In the genomic region with DNA sequence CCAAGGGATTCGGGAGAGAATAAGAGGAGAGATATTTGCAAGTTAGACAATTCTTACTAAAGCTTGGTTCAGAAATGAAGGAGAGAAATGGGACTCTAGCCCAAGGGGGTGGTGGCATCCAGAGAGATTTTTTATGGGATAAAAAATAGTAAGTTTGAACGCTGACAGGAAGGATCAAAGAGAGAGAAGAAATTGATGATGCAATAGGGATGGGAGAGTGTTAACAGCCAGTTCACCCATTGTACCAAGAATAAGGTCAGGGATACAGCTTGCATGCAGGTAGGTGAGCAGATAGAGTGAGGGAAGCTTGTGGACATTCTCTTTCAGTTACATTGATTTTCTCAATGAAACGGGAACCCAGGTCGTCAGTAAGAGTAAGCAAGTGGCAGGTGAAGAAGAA, we compare ENCODE assay signal across 20 cellular contexts. TPM values are rescaled to one million over a fixed set of nuclear protein-coding genes. Genes with fewer than 3 reads are reported as not detected.
DNase-seq lines count a peak whose midpoint lies in the region; ATAC-seq, FAIRE-seq and TF ChIP-seq lines count a peak whose summit lies in the region.
"Had no signal": no experiment of that assay in that cellular context is flagged by ENCODE, and none has a peak within 500 bp of the region (broad histone marks: within the 10 kb centered on the region; RNA-seq: fewer than 3 reads in every experiment).

No MANE protein-coding gene starts in this region.

- TF ChIP-seq POLR2A in HepG2 (IDR thresholded peaks at IDR 0.05; ENCODE audit: insufficient read depth in 1 of 2, low read depth in 2 of 2, low read length in 2 of 2): no peak
- no peak for TF ChIP-seq POLR2A in right lobe of liver (IDR thresholded peaks at IDR 0.05)
- TF ChIP-seq POLR2A in GM18505 (IDR thresholded peaks at IDR 0.05; ENCODE audit: borderline replicate concordance, extremely low read depth, insufficient read depth, insufficient read length): no peak

- no peaks in the 10 kb centered on the region for H3K9me2 ChIP-seq in Loucy (replicated peaks; ENCODE audit: low read depth, low read length)

- no peak overlapping the region for H3K27ac ChIP-seq in HepG2 (ENCODE audit: extremely low read length, insufficient read depth, low read length)
- peak overlapping the region in 1 of 3 donors; percentile 52 for H3K27ac ChIP-seq in right lobe of liver
- H3K27ac ChIP-seq in effector memory CD4-positive, alpha-beta T cell (ENCODE audit: insufficient read depth, low read length, poor library complexity, severe bottlenecking): peak overlapping the region; percentile 88
- H3K27ac ChIP-seq in right atrium auricular region: no peak overlapping the region
- H3K27ac ChIP-seq: C4-2B, SK-N-MC had no signal

- BruUV-seq in HepG2 (replicated peaks; lab: Mats Ljungman, UMichigan): no TSS peak

- TF ChIP-seq RAD21 in HepG2 (CRISPR knock-in tag; IDR thresholded peaks at IDR 0.05): no peak

- WGBS in HepG2 (ENCODE audit: low lambda C conversion rate): 2% methylated on average over 4 of the region's 4 CpGs
- 34% methylated on average over 4 of the region's 4 CpGs for WGBS in right lobe of liver (ENCODE audit: insufficient coverage, low coverage, low lambda C conversion rate, missing lambda C conversion rate)

- H3K79me2 ChIP-seq in HepG2 (ENCODE audit: insufficient read depth, low read length): no peaks in the 10 kb centered on the region
- H3K79me2 ChIP-seq in Loucy (ENCODE audit: insufficient read depth, low read length): peaks cover 37% of the 10 kb centered on the region

- H3K36me3 ChIP-seq in HepG2 (replicated peaks in 1 of 2; ENCODE audit: control insufficient read depth in 1 of 2, insufficient read depth in 2 of 2, low read length in 2 of 2) (no peaks in the 10 kb centered on the region), right lobe of liver (no peaks in the 10 kb centered on the region), Loucy (ENCODE audit: insufficient read depth, low read length) (no peaks in the 10 kb centered on the region), right atrium auricular region (no peaks in the 10 kb centered on the region)
- no peaks in the 10 kb centered on the region for H3K36me3 ChIP-seq in effector memory CD4-positive, alpha-beta T cell (ENCODE audit: control insufficient read depth, insufficient read depth, low read length)

- FAIRE-seq in HepG2 (lab: Jason Lieb, UNC): no peak
- FAIRE-seq: RCC 7860 had no signal

- intact Hi-C loops in HepG2 (cut with micrococcal nuclease; ENCODE audit: unreplicated experiment) (no loop called here), right lobe of liver (cut with DNase I) (no loop called here)

- POLR2A ChIA-PET in HepG2 (lab: Yijun Ruan, JAX): no interaction called here

- H3K4me3 ChIP-seq in HepG2 (replicated peaks in 1 of 3; ENCODE audit: insufficient read depth in 1 of 3, low read depth in 2 of 3, low read length in 3 of 3) (no peak overlapping the region), right lobe of liver (no peak overlapping the region), Loucy (ENCODE audit: low read length, poor library complexity, severe bottlenecking) (no peak overlapping the region), right atrium auricular region (no peak overlapping the region)
- H3K4me3 ChIP-seq in effector memory CD4-positive, alpha-beta T cell (ENCODE audit: insufficient read depth, low read depth, low read length, poor library complexity, severe bottlenecking): no peak overlapping the region
- H3K4me3 ChIP-seq: GM23338, SK-N-MC had no signal

- H4K20me1 ChIP-seq in HepG2 (ENCODE audit: insufficient read depth, low read length): no peaks in the 10 kb centered on the region
- H4K20me1 ChIP-seq in Loucy (ENCODE audit: insufficient read depth, low read length, poor library complexity, severe bottlenecking): no peaks in the 10 kb centered on the region

- CTCF ChIA-PET in HepG2 (lab: Yijun Ruan, JAX; ENCODE audit: low intra/inter-chr PET ratio, low total read pairs): no interaction called here

- H3K9ac ChIP-seq in HepG2 (ENCODE audit: insufficient read depth, low read depth, low read length) (no peak overlapping the region), Loucy (ENCODE audit: low read depth, low read length, poor library complexity, severe bottlenecking) (peak overlapping the region; percentile 84)

- H3K4me1 ChIP-seq in HepG2 (ENCODE audit: insufficient read depth, low read length) (no peaks in the 10 kb centered on the region), right lobe of liver (no peaks in the 10 kb centered on the region), Loucy (ENCODE audit: insufficient read depth, low read length, poor library complexity, severe bottlenecking) (peaks cover 52% of the 10 kb centered on the region), right atrium auricular region (no peaks in the 10 kb centered on the region)
- peaks cover 25% of the 10 kb centered on the region for H3K4me1 ChIP-seq in effector memory CD4-positive, alpha-beta T cell (ENCODE audit: control insufficient read depth, insufficient read depth, low read length, poor library complexity, severe bottlenecking)

- ATAC-seq in HepG2 (no peak), right lobe of liver (no peak), GM18505 (IDR thresholded peaks at IDR 0.05; ENCODE audit: unreplicated experiment) (no peak)
- ATAC-seq: GM23338, T-cell had no signal

- H3K4me2 ChIP-seq in HepG2 (ENCODE audit: low read depth, low read length) (no peak overlapping the region), Loucy (ENCODE audit: low read depth, low read length, poor library complexity, severe bottlenecking) (peak overlapping the region; percentile 92)
- H3K4me2 ChIP-seq: GM23338 had no signal

- peaks cover under 1% of the 10 kb centered on the region; the same call in 1 of the 2 replicates for H3F3A ChIP-seq in Loucy (ENCODE audit: low read depth)

- H2AFZ ChIP-seq in HepG2 (ENCODE audit: low read length): no peak overlapping the region
- no peak overlapping the region for H2AFZ ChIP-seq in Loucy (ENCODE audit: low read length)
- H2AFZ ChIP-seq: GM23338 had no signal

- TF ChIP-seq EP300 in HepG2 (IDR thresholded peaks at IDR 0.05; ENCODE audit: low read depth in 2 of 2, low read length in 2 of 2) (no peak), HepG2 (CRISPR knock-in tag; IDR thresholded peaks at IDR 0.05; ENCODE audit: borderline replicate concordance) (no peak)

- peaks cover 3 to 44% of the 10 kb centered on the region in 2 experiments; a peak in 4 of 5 replicates for H3K27me3 ChIP-seq in HepG2 (ENCODE audit: control insufficient read depth in 1 of 2, insufficient read depth in 2 of 2, low read length in 2 of 2)
- H3K27me3 ChIP-seq in right lobe of liver: no peaks in the 10 kb centered on the region
- H3K27me3 ChIP-seq in Loucy (ENCODE audit: insufficient read depth, low read length, poor library complexity, severe bottlenecking): no peaks in the 10 kb centered on the region
- H3K27me3 ChIP-seq in effector memory CD4-positive, alpha-beta T cell (replicated peaks; ENCODE audit: control insufficient read depth, insufficient read depth, low read length, poor library complexity, severe bottlenecking): no peaks in the 10 kb centered on the region
- no peaks in the 10 kb centered on the region for H3K27me3 ChIP-seq in right atrium auricular region

- TF ChIP-seq CTCF in HepG2 (CRISPR knock-in tag; IDR thresholded peaks at IDR 0.05): no peak
- no peak for TF ChIP-seq CTCF in right lobe of liver (IDR thresholded peaks at IDR 0.05)
- TF ChIP-seq CTCF in Loucy (conservative IDR thresholded peaks at IDR 0.05; ENCODE audit: low read length): no peak
- no peak for TF ChIP-seq CTCF in right atrium auricular region (IDR thresholded peaks at IDR 0.05)

- H3K9me3 ChIP-seq in HepG2 (ENCODE audit: low read length) (no peaks in the 10 kb centered on the region), right lobe of liver (no peaks in the 10 kb centered on the region), Loucy (ENCODE audit: insufficient read depth, low read depth, low read length) (no peaks in the 10 kb centered on the region), right atrium auricular region (no peaks in the 10 kb centered on the region)
- H3K9me3 ChIP-seq in effector memory CD4-positive, alpha-beta T cell (ENCODE audit: control insufficient read depth, low read length): no peaks in the 10 kb centered on the region

- in situ Hi-C loops in HepG2 (cut with HindIII; ENCODE audit: extremely low pct_ligation_motif_present, low pct_unique_long_range_greater_than_20kb): no loop called here

- no peak for DNase-seq in HepG2 (ENCODE audit: low spot score)
- DNase-seq in right lobe of liver: no peak
- no peak for DNase-seq in effector memory CD4-positive, alpha-beta T cell
- DNase-seq in right atrium auricular region (ENCODE audit: low spot score): no peak
- DNase-seq in ecto neural progenitor cell (ENCODE audit: low spot score): no peak
- no peak for DNase-seq in stimulated activated CD4-positive, alpha-beta T cell treated with anti-CD3 and anti-CD28 coated beads, Interleukin-2, amount 100 ng/mL, for 48 hours
- DNase-seq: Calu3, DMS53, NCI-H1436 treated with DMSO at 0.1 percent for 48 hours, NCI-H2081, NCI-H82, Right ventricle myocardium superior, T-cell had no signal

TF ChIP-seq in HepG2, 621 proteins besides CTCF, POLR2A, EP300 and RAD21 (continues in another document):
- peak; percentile 77 for TF ChIP-seq CEBPB (IDR thresholded peaks at IDR 0.05; ENCODE audit: borderline replicate concordance, low read depth, low read length)

RNA-seq across cellular contexts. Expression of gene ARHGAP25, which starts 1.2 kb away (rescaled TPM):
- total RNA-seq in HepG2 (2016; rRNA removed; fragmentation: Illumina TruSeq; extraction: Trizol) (not detected in 2 replicates), right lobe of liver (1 to 10 TPM; 3.3 to 9.8 (median 5.0) TPM), right atrium auricular region (10 to 100 TPM in 1 of 2 donors, 1 to 10 TPM in 1; 4.2 to 12.8 TPM)
- total RNA-seq in HepG2 (2016; cell fraction: cytosol; rRNA removed; fragmentation: Illumina TruSeq; extraction: Trizol; ENCODE audit: low read depth): not detected in 2 replicates
- not detected in 2 replicates for total RNA-seq in HepG2 (2016; cell fraction: insoluble cytoplasmic fraction; rRNA removed; fragmentation: Illumina TruSeq; extraction: Trizol)
- not detected in 2 replicates for total RNA-seq in HepG2 (2016; cell fraction: membrane; rRNA removed; fragmentation: Illumina TruSeq; extraction: Trizol)
- total RNA-seq in HepG2 (2016; cell fraction: nucleus; rRNA removed; fragmentation: Illumina TruSeq; extraction: Trizol): not detected in 2 replicates
- not detected in 2 replicates for polyA plus RNA-seq in HepG2 (2011; rRNA removed)
- not detected in 2 replicates for polyA plus RNA-seq in HepG2 (2011; cell fraction: cytosol; rRNA removed)
- polyA plus RNA-seq in HepG2 (2011; cell fraction: nucleus; rRNA removed): not detected in 2 replicates
- not detected in 2 replicates for polyA plus RNA-seq in HepG2 (2012)
- not detected in 2 replicates for polyA plus RNA-seq in HepG2 (2016; cell fraction: cytosol; fragmentation: Illumina TruSeq; extraction: Trizol; ENCODE audit: low read depth)
- polyA plus RNA-seq in HepG2 (2016; cell fraction: insoluble cytoplasmic fraction; fragmentation: Illumina TruSeq; extraction: Trizol; ENCODE audit: low read depth): not detected in 2 replicates
- not detected in 2 replicates for polyA plus RNA-seq in HepG2 (2016; cell fraction: membrane; fragmentation: Illumina TruSeq; extraction: Trizol; ENCODE audit: low read depth)
- polyA plus RNA-seq in HepG2 (2016; cell fraction: nucleus; fragmentation: Illumina TruSeq; extraction: Trizol; ENCODE audit: insufficient read depth, low read depth): not detected in 2 replicates
- polyA minus RNA-seq in HepG2 (2011; rRNA and poly(A)+ RNA removed; ENCODE audit: low replicate concordance): 1.2 TPM in 1 of 2 replicates, not detected in the other
- not detected in 2 replicates for polyA minus RNA-seq in HepG2 (2011; cell fraction: cytosol; rRNA and poly(A)+ RNA removed)
- polyA minus RNA-seq in HepG2 (2011; cell fraction: nucleus; rRNA and poly(A)+ RNA removed): not detected in 2 replicates
- total RNA-seq: A172, Calu3 had no signal
